In the genomic region with DNA sequence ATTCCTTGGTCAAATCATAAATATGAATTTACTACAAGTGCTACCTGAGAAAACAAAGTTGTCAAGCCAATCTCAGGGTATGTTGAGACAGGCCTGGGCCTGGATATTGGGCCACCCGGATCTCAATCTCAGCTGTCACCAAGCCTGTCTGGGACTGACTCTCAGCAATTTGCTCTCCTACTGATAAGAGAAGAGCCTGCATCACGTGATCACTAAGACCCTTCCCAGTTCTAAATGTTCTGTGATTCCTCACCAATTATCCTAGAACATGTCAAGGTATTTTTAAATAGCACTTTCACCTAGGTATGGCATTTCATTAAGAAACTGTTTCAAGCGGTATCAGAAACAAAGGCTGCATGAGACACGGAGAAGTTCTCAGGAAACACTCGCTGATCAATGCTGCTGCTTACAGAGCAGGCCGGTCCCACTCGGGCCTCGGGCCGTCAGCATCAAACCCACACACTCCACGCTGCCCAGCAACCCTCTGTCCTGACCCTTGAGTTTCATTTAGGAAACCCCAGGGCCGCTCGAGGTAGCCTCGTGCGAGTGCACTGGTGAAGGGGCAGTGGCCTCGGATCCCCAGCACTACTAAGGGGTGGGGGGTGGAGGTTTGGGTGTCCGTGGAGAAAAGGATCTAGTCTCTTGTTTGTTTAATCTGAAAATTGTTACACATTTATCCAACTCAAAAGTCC, we compare ENCODE assay signal across 1 cellular context.
TF ChIP-seq lines count a peak whose summit lies in the region.

No MANE protein-coding gene starts in this region.

TF ChIP-seq in HepG2, 621 proteins besides CTCF, POLR2A, EP300 and RAD21 (continued from another document and continues in another):
- TF ChIP-seq, protein P1, sequence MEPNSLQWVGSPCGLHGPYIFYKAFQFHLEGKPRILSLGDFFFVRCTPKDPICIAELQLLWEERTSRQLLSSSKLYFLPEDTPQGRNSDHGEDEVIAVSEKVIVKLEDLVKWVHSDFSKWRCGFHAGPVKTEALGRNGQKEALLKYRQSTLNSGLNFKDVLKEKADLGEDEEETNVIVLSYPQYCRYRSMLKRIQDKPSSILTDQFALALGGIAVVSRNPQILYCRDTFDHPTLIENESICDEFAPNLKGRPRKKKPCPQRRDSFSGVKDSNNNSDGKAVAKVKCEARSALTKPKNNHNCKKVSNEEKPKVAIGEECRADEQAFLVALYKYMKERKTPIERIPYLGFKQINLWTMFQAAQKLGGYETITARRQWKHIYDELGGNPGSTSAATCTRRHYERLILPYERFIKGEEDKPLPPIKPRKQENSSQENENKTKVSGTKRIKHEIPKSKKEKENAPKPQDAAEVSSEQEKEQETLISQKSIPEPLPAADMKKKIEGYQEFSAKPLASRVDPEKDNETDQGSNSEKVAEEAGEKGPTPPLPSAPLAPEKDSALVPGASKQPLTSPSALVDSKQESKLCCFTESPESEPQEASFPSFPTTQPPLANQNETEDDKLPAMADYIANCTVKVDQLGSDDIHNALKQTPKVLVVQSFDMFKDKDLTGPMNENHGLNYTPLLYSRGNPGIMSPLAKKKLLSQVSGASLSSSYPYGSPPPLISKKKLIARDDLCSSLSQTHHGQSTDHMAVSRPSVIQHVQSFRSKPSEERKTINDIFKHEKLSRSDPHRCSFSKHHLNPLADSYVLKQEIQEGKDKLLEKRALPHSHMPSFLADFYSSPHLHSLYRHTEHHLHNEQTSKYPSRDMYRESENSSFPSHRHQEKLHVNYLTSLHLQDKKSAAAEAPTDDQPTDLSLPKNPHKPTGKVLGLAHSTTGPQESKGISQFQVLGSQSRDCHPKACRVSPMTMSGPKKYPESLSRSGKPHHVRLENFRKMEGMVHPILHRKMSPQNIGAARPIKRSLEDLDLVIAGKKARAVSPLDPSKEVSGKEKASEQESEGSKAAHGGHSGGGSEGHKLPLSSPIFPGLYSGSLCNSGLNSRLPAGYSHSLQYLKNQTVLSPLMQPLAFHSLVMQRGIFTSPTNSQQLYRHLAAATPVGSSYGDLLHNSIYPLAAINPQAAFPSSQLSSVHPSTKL (CRISPR knock-in tag; IDR thresholded peaks at IDR 0.05): 0 out of 2 replicates have a peak, but pooled peaks have one; percentile 3
- TF ChIP-seq JUNB (CRISPR knock-in tag; IDR thresholded peaks at IDR 0.05; ENCODE audit: borderline replicate concordance): no peak
- TF ChIP-seq PRPF4 (IDR thresholded peaks at IDR 0.05; ENCODE audit: low read depth, low read length, poor library complexity, severe bottlenecking): no peak
- no peak for TF ChIP-seq ZNF577 (CRISPR knock-in tag; IDR thresholded peaks at IDR 0.05; ENCODE audit: borderline replicate concordance, low read depth)
- no peak for TF ChIP-seq ZNF251 (CRISPR knock-in tag; IDR thresholded peaks at IDR 0.05)
- TF ChIP-seq, protein P2, sequence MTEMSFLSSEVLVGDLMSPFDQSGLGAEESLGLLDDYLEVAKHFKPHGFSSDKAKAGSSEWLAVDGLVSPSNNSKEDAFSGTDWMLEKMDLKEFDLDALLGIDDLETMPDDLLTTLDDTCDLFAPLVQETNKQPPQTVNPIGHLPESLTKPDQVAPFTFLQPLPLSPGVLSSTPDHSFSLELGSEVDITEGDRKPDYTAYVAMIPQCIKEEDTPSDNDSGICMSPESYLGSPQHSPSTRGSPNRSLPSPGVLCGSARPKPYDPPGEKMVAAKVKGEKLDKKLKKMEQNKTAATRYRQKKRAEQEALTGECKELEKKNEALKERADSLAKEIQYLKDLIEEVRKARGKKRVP (CRISPR knock-in tag; IDR thresholded peaks at IDR 0.05): 0 out of 4 replicates have a peak, but pooled peaks of 1 of the 2 experiments have one; percentile 33
- TF ChIP-seq, protein P3, sequence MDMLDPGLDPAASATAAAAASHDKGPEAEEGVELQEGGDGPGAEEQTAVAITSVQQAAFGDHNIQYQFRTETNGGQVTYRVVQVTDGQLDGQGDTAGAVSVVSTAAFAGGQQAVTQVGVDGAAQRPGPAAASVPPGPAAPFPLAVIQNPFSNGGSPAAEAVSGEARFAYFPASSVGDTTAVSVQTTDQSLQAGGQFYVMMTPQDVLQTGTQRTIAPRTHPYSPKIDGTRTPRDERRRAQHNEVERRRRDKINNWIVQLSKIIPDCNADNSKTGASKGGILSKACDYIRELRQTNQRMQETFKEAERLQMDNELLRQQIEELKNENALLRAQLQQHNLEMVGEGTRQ (IDR thresholded peaks at IDR 0.05; ENCODE audit: low read depth, low read length): no peak
- TF ChIP-seq, protein P3 (CRISPR knock-in tag; IDR thresholded peaks at IDR 0.05; ENCODE audit: borderline replicate concordance): peak; percentile 29; the same call in 1 of the 2 replicates
- TF ChIP-seq ZFP62 (CRISPR knock-in tag; IDR thresholded peaks at IDR 0.05): no peak
- TF ChIP-seq ZNF501 (CRISPR knock-in tag; IDR thresholded peaks at IDR 0.05): no peak
- TF ChIP-seq, protein P4, sequence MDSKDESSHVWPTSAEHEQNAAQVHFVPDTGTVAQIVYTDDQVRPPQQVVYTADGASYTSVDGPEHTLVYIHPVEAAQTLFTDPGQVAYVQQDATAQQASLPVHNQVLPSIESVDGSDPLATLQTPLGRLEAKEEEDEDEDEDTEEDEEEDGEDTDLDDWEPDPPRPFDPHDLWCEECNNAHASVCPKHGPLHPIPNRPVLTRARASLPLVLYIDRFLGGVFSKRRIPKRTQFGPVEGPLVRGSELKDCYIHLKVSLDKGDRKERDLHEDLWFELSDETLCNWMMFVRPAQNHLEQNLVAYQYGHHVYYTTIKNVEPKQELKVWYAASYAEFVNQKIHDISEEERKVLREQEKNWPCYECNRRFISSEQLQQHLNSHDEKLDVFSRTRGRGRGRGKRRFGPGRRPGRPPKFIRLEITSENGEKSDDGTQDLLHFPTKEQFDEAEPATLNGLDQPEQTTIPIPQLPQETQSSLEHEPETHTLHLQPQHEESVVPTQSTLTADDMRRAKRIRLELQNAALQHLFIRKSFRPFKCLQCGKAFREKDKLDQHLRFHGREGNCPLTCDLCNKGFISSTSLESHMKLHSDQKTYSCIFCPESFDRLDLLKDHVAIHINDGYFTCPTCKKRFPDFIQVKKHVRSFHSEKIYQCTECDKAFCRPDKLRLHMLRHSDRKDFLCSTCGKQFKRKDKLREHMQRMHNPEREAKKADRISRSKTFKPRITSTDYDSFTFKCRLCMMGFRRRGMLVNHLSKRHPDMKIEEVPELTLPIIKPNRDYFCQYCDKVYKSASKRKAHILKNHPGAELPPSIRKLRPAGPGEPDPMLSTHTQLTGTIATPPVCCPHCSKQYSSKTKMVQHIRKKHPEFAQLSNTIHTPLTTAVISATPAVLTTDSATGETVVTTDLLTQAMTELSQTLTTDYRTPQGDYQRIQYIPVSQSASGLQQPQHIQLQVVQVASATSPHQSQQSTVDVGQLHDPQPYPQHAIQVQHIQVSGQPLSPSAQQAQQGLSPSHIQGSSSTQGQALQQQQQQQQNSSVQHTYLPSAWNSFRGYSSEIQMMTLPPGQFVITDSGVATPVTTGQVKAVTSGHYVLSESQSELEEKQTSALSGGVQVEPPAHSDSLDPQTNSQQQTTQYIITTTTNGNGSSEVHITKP (CRISPR knock-in tag; IDR thresholded peaks at IDR 0.05; ENCODE audit: low read depth): no peak
- TF ChIP-seq POLR2G (IDR thresholded peaks at IDR 0.05; ENCODE audit: low read depth, low read length): 0 out of 2 replicates have a peak, but pooled peaks have one; percentile 9
- TF ChIP-seq MTA1 (CRISPR knock-in tag; IDR thresholded peaks at IDR 0.05; ENCODE audit: borderline replicate concordance): 0 out of 2 replicates have a peak, but pooled peaks have one; percentile 14
- no peak for TF ChIP-seq ZNF383 (CRISPR knock-in tag; IDR thresholded peaks at IDR 0.05; ENCODE audit: borderline replicate concordance)
- TF ChIP-seq ATF7-NPFF (CRISPR knock-in tag; IDR thresholded peaks at IDR 0.05; ENCODE audit: low read depth): 0 out of 2 replicates have a peak, but pooled peaks have one; percentile 7
- TF ChIP-seq ZC3H13 (CRISPR knock-in tag; IDR thresholded peaks at IDR 0.05): peak; percentile 13; the same call in 1 of the 2 replicates
- 0 out of 2 replicates have a peak, but pooled peaks have one; percentile 28 for TF ChIP-seq FIP1L1 (IDR thresholded peaks at IDR 0.05; ENCODE audit: borderline replicate concordance, insufficient read depth, low read depth, low read length)
- TF ChIP-seq, protein P5, sequence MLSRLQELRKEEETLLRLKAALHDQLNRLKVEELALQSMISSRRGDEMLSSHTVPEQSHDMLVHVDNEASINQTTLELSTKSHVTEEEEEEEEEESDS (CRISPR knock-in tag; IDR thresholded peaks at IDR 0.05; ENCODE audit: borderline replicate concordance): no peak
- TF ChIP-seq SSRP1 (CRISPR knock-in tag; IDR thresholded peaks at IDR 0.05): 0 out of 2 replicates have a peak, but pooled peaks have one; percentile 40
- TF ChIP-seq ZFX (CRISPR knock-in tag; IDR thresholded peaks at IDR 0.05; ENCODE audit: low read depth): 0 out of 2 replicates have a peak, but pooled peaks have one; percentile 9
- TF ChIP-seq GABPA (IDR thresholded peaks at IDR 0.05; ENCODE audit: low read depth, low read length): no peak
- no peak for TF ChIP-seq GABPA (CRISPR knock-in tag; IDR thresholded peaks at IDR 0.05; ENCODE audit: low read depth)
- TF ChIP-seq FOXP1 (IDR thresholded peaks at IDR 0.05): no peak
- TF ChIP-seq FOXP1 (CRISPR knock-in tag; IDR thresholded peaks at IDR 0.05): no peak
- TF ChIP-seq SNAPC2 (CRISPR knock-in tag; IDR thresholded peaks at IDR 0.05): no peak
- TF ChIP-seq RBM22 (optimal IDR thresholded peaks at IDR 0.05; ENCODE audit: low read length): peak; percentile 11
- TF ChIP-seq ETV5 (CRISPR knock-in tag; IDR thresholded peaks at IDR 0.05; ENCODE audit: borderline replicate concordance): no peak
- TF ChIP-seq, protein P6, sequence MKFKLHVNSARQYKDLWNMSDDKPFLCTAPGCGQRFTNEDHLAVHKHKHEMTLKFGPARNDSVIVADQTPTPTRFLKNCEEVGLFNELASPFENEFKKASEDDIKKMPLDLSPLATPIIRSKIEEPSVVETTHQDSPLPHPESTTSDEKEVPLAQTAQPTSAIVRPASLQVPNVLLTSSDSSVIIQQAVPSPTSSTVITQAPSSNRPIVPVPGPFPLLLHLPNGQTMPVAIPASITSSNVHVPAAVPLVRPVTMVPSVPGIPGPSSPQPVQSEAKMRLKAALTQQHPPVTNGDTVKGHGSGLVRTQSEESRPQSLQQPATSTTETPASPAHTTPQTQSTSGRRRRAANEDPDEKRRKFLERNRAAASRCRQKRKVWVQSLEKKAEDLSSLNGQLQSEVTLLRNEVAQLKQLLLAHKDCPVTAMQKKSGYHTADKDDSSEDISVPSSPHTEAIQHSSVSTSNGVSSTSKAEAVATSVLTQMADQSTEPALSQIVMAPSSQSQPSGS (CRISPR knock-in tag; IDR thresholded peaks at IDR 0.05): no peak
- TF ChIP-seq, protein P7, sequence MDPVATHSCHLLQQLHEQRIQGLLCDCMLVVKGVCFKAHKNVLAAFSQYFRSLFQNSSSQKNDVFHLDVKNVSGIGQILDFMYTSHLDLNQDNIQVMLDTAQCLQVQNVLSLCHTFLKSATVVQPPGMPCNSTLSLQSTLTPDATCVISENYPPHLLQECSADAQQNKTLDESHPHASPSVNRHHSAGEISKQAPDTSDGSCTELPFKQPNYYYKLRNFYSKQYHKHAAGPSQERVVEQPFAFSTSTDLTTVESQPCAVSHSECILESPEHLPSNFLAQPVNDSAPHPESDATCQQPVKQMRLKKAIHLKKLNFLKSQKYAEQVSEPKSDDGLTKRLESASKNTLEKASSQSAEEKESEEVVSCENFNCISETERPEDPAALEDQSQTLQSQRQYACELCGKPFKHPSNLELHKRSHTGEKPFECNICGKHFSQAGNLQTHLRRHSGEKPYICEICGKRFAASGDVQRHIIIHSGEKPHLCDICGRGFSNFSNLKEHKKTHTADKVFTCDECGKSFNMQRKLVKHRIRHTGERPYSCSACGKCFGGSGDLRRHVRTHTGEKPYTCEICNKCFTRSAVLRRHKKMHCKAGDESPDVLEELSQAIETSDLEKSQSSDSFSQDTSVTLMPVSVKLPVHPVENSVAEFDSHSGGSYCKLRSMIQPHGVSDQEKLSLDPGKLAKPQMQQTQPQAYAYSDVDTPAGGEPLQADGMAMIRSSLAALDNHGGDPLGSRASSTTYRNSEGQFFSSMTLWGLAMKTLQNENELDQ (CRISPR knock-in tag; IDR thresholded peaks at IDR 0.05; ENCODE audit: borderline replicate concordance): no peak
- TF ChIP-seq ZBTB20 (CRISPR knock-in tag; IDR thresholded peaks at IDR 0.05; ENCODE audit: borderline replicate concordance, low read depth): 0 out of 2 replicates have a peak, but pooled peaks have one; percentile 12
- no peak for TF ChIP-seq SOX6 (IDR thresholded peaks at IDR 0.05)
- TF ChIP-seq SOX6 (CRISPR knock-in tag; IDR thresholded peaks at IDR 0.05): no peak
- TF ChIP-seq HIVEP1 (CRISPR knock-in tag; IDR thresholded peaks at IDR 0.05): no peak
- no peak for TF ChIP-seq ZNF562 (CRISPR knock-in tag; IDR thresholded peaks at IDR 0.05; ENCODE audit: borderline replicate concordance)
- TF ChIP-seq ZNF660 (CRISPR knock-in tag; IDR thresholded peaks at IDR 0.05; ENCODE audit: borderline replicate concordance, low read depth): no peak
- TF ChIP-seq ZNF589 (CRISPR knock-in tag; conservative IDR thresholded peaks at IDR 0.05): no peak
- TF ChIP-seq, protein P8, sequence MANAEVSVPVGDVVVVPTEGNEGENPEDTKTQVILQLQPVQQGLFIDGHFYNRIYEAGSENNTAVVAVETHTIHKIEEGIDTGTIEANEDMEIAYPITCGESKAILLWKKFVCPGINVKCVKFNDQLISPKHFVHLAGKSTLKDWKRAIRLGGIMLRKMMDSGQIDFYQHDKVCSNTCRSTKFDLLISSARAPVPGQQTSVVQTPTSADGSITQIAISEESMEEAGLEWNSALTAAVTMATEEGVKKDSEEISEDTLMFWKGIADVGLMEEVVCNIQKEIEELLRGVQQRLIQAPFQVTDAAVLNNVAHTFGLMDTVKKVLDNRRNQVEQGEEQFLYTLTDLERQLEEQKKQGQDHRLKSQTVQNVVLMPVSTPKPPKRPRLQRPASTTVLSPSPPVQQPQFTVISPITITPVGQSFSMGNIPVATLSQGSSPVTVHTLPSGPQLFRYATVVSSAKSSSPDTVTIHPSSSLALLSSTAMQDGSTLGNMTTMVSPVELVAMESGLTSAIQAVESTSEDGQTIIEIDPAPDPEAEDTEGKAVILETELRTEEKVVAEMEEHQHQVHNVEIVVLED (CRISPR knock-in tag; IDR thresholded peaks at IDR 0.05; ENCODE audit: borderline replicate concordance): no peak
- no peak for TF ChIP-seq ZNF33B (CRISPR knock-in tag; IDR thresholded peaks at IDR 0.05)
